26 cellular contexts compared by ENCODE assay signal in the genomic region with DNA sequence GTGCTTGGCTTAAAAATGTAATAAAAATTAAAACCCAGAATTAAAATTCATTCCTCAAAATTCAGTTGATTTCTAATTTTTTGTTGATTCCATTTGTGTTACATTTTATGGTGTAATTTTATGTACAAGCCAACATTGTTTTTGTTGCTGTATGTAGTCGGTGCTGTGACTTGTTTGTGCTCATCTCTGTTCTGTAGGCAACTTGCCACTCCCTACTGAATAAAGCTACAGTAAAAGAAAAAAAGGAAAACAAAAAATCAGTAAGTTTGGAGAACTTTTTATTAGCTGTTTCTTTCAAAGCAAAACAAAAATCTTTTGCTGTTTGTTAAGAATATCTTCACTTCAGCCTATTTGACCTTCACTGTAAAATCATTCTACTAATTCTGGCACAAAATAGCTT. TPM values are rescaled to one million over a fixed set of nuclear protein-coding genes. Genes with fewer than 3 reads are reported as not detected.
"Had no signal": no experiment of that assay in that cellular context is flagged by ENCODE, and none has a peak within 500 bp of the region (broad histone marks: within the 10 kb centered on the region; RNA-seq: fewer than 3 reads in every experiment).

No MANE protein-coding gene starts in this region.

- DNase-seq: activated CD4-positive, alpha-beta T cell treated with anti-CD3 and anti-CD28 coated beads for 4 hours; activated CD4-positive, alpha-beta T cell treated with anti-CD3 and anti-CD28 coated beads, Interleukin-2, amount 50 U/mL, for 4 hours; activated CD8-positive, alpha-beta memory T cell treated with anti-CD3 and anti-CD28 coated beads, Interleukin-2, amount 50 U/mL, for 48 hours; activated CD8-positive, alpha-beta T cell treated with anti-CD3 and anti-CD28 coated beads, Interleukin-2, amount 10 ng/mL, durations not matched to agents 7 days and 5 days; activated naive CD4-positive, alpha-beta T cell treated with anti-CD3 and anti-CD28 coated beads, Interleukin-2, amount 50 U/mL, for 16 hours; activated naive CD8-positive, alpha-beta T cell treated with anti-CD3 and anti-CD28 coated beads, Interleukin-2, amount 10 ng/mL, durations not matched to agents 7 days and 5 days; activated T-cell treated with anti-CD3 and anti-CD28 coated beads, Interleukin-2, amount 50 U/mL, for 1 hour; aorta; caudate nucleus; MG63; NCI-H1105; NCI-H1436; NCI-H1694 treated with DMSO at 0.1 percent for 48 hours; NCI-H2029 treated with DMSO at 0.1 percent for 48 hours; NCI-H510A treated with DMSO at 0.1 percent for 48 hours; NCI-H69; NK-92 treated with Interleukin-12 subunit alpha and Interleukin-12 subunit beta, amount 100 ng/mL, for 24 hours; OCI-M1; Right ventricle myocardium superior; RPMI8226 had no signal

- H3K27me3 Mint-ChIP-seq: activated naive CD8-positive, alpha-beta T cell treated with anti-CD3 and anti-CD28 coated beads, Interleukin-2, amount 10 ng/mL, durations not matched to agents 7 days and 5 days had no signal

- H3K9me3 Mint-ChIP-seq: activated naive CD8-positive, alpha-beta T cell treated with anti-CD3 and anti-CD28 coated beads, Interleukin-2, amount 10 ng/mL, durations not matched to agents 7 days and 5 days; T-helper 1 cell treated with Interleukin-12 subunit alpha and Interleukin-12 subunit beta and Interleukin-4 antibody, amounts not matched to agents 30 μg/mL and 1 μg/mL, for 36 hours had no signal

- H3K27me3 ChIP-seq: breast epithelium, MG63, SJSA1 had no signal

- H3K4me3 Mint-ChIP-seq: activated CD8-positive, alpha-beta T cell treated with anti-CD3 and anti-CD28 coated beads, Interleukin-2, amount 10 ng/mL, durations not matched to agents 7 days and 5 days; activated naive CD8-positive, alpha-beta T cell treated with anti-CD3 and anti-CD28 coated beads, Interleukin-2, amount 10 ng/mL, durations not matched to agents 7 days and 5 days; T-helper 1 cell treated with Interleukin-12 subunit alpha and Interleukin-12 subunit beta and Interleukin-4 antibody, amounts not matched to agents 30 μg/mL and 1 μg/mL, for 36 hours had no signal

- H3K9me3 ChIP-seq: breast epithelium, MG63, SJSA1 had no signal

- H3K4me3 ChIP-seq: breast epithelium, MG63, SJSA1 had no signal

- ATAC-seq: activated CD4-positive, CD25-positive, alpha-beta regulatory T cell treated with anti-CD3 and anti-CD28 coated beads, Interleukin-2, amount 50 U/mL, for 24 hours; activated CD8-positive, alpha-beta T cell treated with anti-CD3 and anti-CD28 coated beads, Interleukin-2, amount 10 ng/mL, durations not matched to agents 7 days and 5 days; Panc1; SK-N-SH treated with all-trans-retinoic acid at 6 μM for 48 hours had no signal

- H3K27ac ChIP-seq: breast epithelium, SJSA1 had no signal

- H3K27ac Mint-ChIP-seq: activated CD8-positive, alpha-beta T cell treated with anti-CD3 and anti-CD28 coated beads, Interleukin-2, amount 10 ng/mL, durations not matched to agents 7 days and 5 days; activated naive CD8-positive, alpha-beta T cell treated with anti-CD3 and anti-CD28 coated beads, Interleukin-2, amount 10 ng/mL, durations not matched to agents 7 days and 5 days; T-helper 1 cell treated with Interleukin-12 subunit alpha and Interleukin-12 subunit beta and Interleukin-4 antibody, amounts not matched to agents 30 μg/mL and 1 μg/mL, for 36 hours had no signal

- H3K4me1 ChIP-seq: breast epithelium had no signal

RNA-seq across cellular contexts. Expression of a gene that starts 44.3 kb away (rescaled TPM):
- total RNA-seq: Right ventricle myocardium superior, SJSA1 had no signal
- polyA plus RNA-seq: aorta had no signal
